25 cellular contexts compared by ENCODE assay signal in genomic region chr20:25376886-25377285, GRCh38. TPM values are rescaled to one million over a fixed set of nuclear protein-coding genes. Genes with fewer than 3 reads are reported as not detected.
DNase-seq lines count a peak whose midpoint lies in the region; ATAC-seq lines count a peak whose summit lies in the region.
"Had no signal": no experiment of that assay in that cellular context is flagged by ENCODE, and none has a peak within 500 bp of the region (broad histone marks: within the 10 kb centered on the region; RNA-seq: fewer than 3 reads in every experiment).

No MANE protein-coding gene starts in this region.

- 0 out of 2 replicates have a peak overlapping the region, but pooled peaks have one; percentile 9 for H3K4me2 ChIP-seq in BLaER1
- H3K4me2 ChIP-seq: A549, GM23338 had no signal

- H3K9ac ChIP-seq in BLaER1: no peak overlapping the region

- intact Hi-C loops in sciatic nerve (cut with DNase I): no loop called here

- peaks cover 19% of the 10 kb centered on the region for H4K20me1 ChIP-seq in BLaER1

- no peak overlapping the region for H3K4me3 ChIP-seq in BLaER1
- H3K4me3 ChIP-seq: A549, GM12878, GM23338, HAP-1 had no signal

- H3K36me3 ChIP-seq in BLaER1: peaks cover 41% of the 10 kb centered on the region

- ATAC-seq in sciatic nerve: peak; percentile 35
- ATAC-seq in HG02678 (IDR thresholded peaks at IDR 0.05; ENCODE audit: unreplicated experiment): no peak
- ATAC-seq: A549, GM12878, GM23338, Right ventricle myocardium inferior had no signal

- peaks cover 17% of the 10 kb centered on the region; the same call in 1 of the 2 replicates for H3K9me3 ChIP-seq in BLaER1
- H3K9me3 ChIP-seq: Caco-2, HAP-1 had no signal

- H3K27ac ChIP-seq in BLaER1: no peak overlapping the region
- H3K27ac ChIP-seq in cingulate gyrus (ENCODE audit: low read depth, low read length): peak overlapping the region; percentile 92
- H3K27ac ChIP-seq: A549 had no signal

- no peaks in the 10 kb centered on the region for H3K27me3 ChIP-seq in BLaER1

- peaks cover 56% of the 10 kb centered on the region for H3K4me1 ChIP-seq in BLaER1
- H3K4me1 ChIP-seq: A549, HAP-1 had no signal

- DNase-seq in M059J (ENCODE audit: low read depth): peak; percentile 33
- no peak for DNase-seq in sciatic nerve (ENCODE audit: low spot score)
- DNase-seq in NCI-H1694 treated with DMSO at 0.1 percent for 48 hours (lab: John Stamatoyannopoulos, UW): no peak
- DNase-seq in AG20443 (ENCODE audit: low spot score): no peak
- DNase-seq in mucosa of gallbladder (ENCODE audit: low spot score): no peak
- DNase-seq: Caco-2; CD4-positive, alpha-beta memory T cell; DMS 273 treated with DMSO at 0.1 percent for 48 hours; DMS79 treated with DMSO at 0.1 percent for 48 hours; KG1; NCI-H1105; NCI-H2081; NCI-H2171; NCI-H345; NCI-H524; NCI-H82; OCI-M1 had no signal

RNA-seq across cellular contexts. Expression of gene ABHD12, which starts 13.7 kb away (rescaled TPM):
- 99.0 and 130 TPM in 2 replicates for total RNA-seq in M059J (2014; rRNA removed; shearing (Covaris generic))
- total RNA-seq in sciatic nerve: 70.4 TPM
- total RNA-seq in mucosa of gallbladder: 81.1 TPM

RNA-seq across cellular contexts. Expression of gene GINS1, which starts 30.6 kb away (rescaled TPM):
- 31.5 and 41.3 TPM in 2 replicates for total RNA-seq in M059J (2014; rRNA removed; shearing (Covaris generic))
- total RNA-seq in sciatic nerve: 1.4 TPM
- total RNA-seq in mucosa of gallbladder: 1.4 TPM

Comparison
In these comparisons a context has a peak if more than half of its experiments do, and no peak if none do; other contexts are left out.
1. RNA of gene GINS1, which starts 30.6 kb away (total RNA-seq): 31.5 to 41.3 TPM in M059J; 1.4 TPM in sciatic nerve (single experiment) and 1.4 TPM in mucosa of gallbladder (single experiment); every median in the first group is over 10 times any median in the second.